ENCODE assay signal across 10 cellular contexts in the genomic region with DNA sequence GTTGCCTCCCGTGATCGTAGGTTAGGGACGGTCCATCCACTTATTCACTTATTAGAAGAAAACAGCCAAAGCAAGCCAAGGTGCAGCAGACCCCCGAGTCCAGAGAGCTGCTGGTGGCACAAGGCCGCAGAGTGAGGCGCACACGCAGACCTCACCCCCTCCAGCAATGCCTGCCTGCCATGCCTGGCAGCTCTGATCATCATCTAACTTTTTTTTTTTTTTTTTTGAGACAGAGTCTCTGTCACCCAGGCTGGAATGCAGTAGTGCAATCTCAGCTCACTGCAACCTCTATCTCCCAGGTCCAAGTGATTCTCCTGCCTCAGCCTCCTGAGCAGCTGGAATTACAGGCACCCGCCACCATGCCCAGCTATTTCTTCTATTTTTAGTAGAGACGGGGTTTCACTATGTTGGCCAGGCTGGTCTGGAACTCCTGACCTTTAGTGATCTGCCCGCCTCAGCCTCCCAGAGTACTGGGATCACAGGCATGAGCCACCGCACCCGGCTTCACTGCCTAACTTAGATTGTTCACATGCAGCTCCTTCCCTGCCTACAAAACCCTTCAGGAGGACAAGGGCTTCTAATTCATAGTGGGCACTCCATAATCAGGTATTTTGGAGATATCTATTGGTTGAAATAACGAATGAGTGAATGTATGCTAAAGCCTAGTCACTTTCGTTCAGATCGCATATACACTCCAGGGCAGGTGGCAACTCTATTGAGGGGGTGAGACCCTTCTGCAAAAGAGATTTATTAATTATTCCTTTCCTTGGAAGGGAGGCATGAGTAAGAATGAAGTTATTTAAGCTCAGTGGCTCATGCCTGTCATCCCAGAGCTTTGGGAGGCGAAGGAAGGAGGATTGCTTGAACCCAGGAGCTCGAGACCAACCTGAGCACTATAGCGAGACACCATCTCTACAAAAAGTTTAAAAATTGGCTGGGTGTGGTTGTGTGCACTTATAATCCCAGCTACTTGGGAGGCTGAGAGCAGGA. TPM values are rescaled to one million over a fixed set of nuclear protein-coding genes. Genes with fewer than 3 reads are reported as not detected.
DNase-seq lines count a peak whose midpoint lies in the region; ATAC-seq and TF ChIP-seq lines count a peak whose summit lies in the region.
"Had no signal": no experiment of that assay in that cellular context is flagged by ENCODE, and none has a peak within 500 bp of the region (broad histone marks: within the 10 kb centered on the region; RNA-seq: fewer than 3 reads in every experiment).

No MANE protein-coding gene starts in this region.

- no peaks in the 10 kb centered on the region for H4K20me1 ChIP-seq in GM23248 (ENCODE audit: insufficient read depth)

- H3K4me3 ChIP-seq in GM23248 (peak overlapping the region; percentile 31; the same call in 1 of the 2 replicates), iPS-20b (ENCODE audit: low read length) (no peak overlapping the region; the same call in 1 of the 2 replicates), stomach (no peak overlapping the region)

- H3K79me2 ChIP-seq in GM23248 (ENCODE audit: insufficient read depth), result peaks cover 22% of the 10 kb centered on the region
- H3K79me2 ChIP-seq: parathyroid adenoma had no signal

- TF ChIP-seq CTCF in stomach (IDR thresholded peaks at IDR 0.05), result no peak

- in situ Hi-C loops in GM23248 (cut with MboI), result no loop called here

- no peaks in the 10 kb centered on the region for H3K36me3 Mint-ChIP-seq in activated T-helper 17 cell treated with anti-CD3 and anti-CD28 coated beads, Interleukin-2, amount 50 U/mL, for 72 hours (ENCODE audit: low read depth)
- H3K36me3 Mint-ChIP-seq: activated naive CD8-positive, alpha-beta T cell had no signal

- H3K27ac ChIP-seq in GM23248 (peak overlapping the region; percentile 97), iPS-20b (ENCODE audit: low read length) (no peak overlapping the region), stomach (peak overlapping the region in 4 of 5 donors; percentile 55 to 83 (median 79))
- H3K27ac ChIP-seq: parathyroid adenoma had no signal

- TF ChIP-seq POLR2A in stomach (IDR thresholded peaks at IDR 0.05), result no peak

- intact Hi-C loops in stomach (cut with DNase I; ENCODE audit: low total_unique reads), result no loop called here

- ATAC-seq in activated T-helper 17 cell treated with anti-CD3 and anti-CD28 coated beads, Interleukin-2, amount 50 U/mL, for 72 hours (replicated peaks), result no peak

- 91 to 95% methylated on average over 18 of the region's 18 CpGs for WGBS in GM23248 (ENCODE audit: low coverage in 1 of 2, low lambda C conversion rate in 2 of 2, missing lambda C conversion rate in 2 of 2), 2 experiments
- 84 to 88% (median 87%) methylated on average over 18 of the region's 18 CpGs for WGBS in stomach, 5 donors

- no peak for DNase-seq in GM23248
- DNase-seq in stomach, result no peak
- no peak for DNase-seq in middle frontal gyrus (ENCODE audit: extremely low spot score, low spot score)
- no peak for DNase-seq in GM03348 (ENCODE audit: low spot score)
- no peak for DNase-seq in NCI-H82 (lab: John Stamatoyannopoulos, UW)
- DNase-seq in NCI-H128 (lab: John Stamatoyannopoulos, UW; ENCODE audit: unreplicated experiment), result no peak

- H3K27me3 ChIP-seq in GM23248 (replicated peaks; ENCODE audit: insufficient read depth) (no peaks in the 10 kb centered on the region), iPS-20b (ENCODE audit: insufficient read depth, low read length) (no peaks in the 10 kb centered on the region), stomach (peaks cover 0 to 15% (median 0%) of the 10 kb centered on the region in 3 donors)

- H3K27me3 Mint-ChIP-seq in activated T-helper 17 cell treated with anti-CD3 and anti-CD28 coated beads, Interleukin-2, amount 50 U/mL, for 72 hours, result peaks cover 21% of the 10 kb centered on the region

- H3K36me3 ChIP-seq in GM23248 (ENCODE audit: low read depth), result no peaks in the 10 kb centered on the region
- H3K36me3 ChIP-seq in iPS-20b (ENCODE audit: insufficient read depth, low read depth, low read length), result no peaks in the 10 kb centered on the region
- no peaks in the 10 kb centered on the region for H3K36me3 ChIP-seq in stomach

- H3K9me3 ChIP-seq in GM23248 (ENCODE audit: low read depth) (no peaks in the 10 kb centered on the region), iPS-20b (ENCODE audit: insufficient read depth, low read depth, low read length) (no peaks in the 10 kb centered on the region), stomach (no peaks in the 10 kb centered on the region)

- peak overlapping the region; percentile 19 for H3K4me3 Mint-ChIP-seq in activated T-helper 17 cell treated with anti-CD3 and anti-CD28 coated beads, Interleukin-2, amount 50 U/mL, for 72 hours
- H3K4me3 Mint-ChIP-seq: activated naive CD8-positive, alpha-beta T cell had no signal

- no peak overlapping the region for H3K27ac Mint-ChIP-seq in activated T-helper 17 cell treated with anti-CD3 and anti-CD28 coated beads, Interleukin-2, amount 50 U/mL, for 72 hours

- H3K4me1 Mint-ChIP-seq in activated T-helper 17 cell treated with anti-CD3 and anti-CD28 coated beads, Interleukin-2, amount 50 U/mL, for 72 hours, result no peaks in the 10 kb centered on the region

- H3F3A ChIP-seq in GM23248 (ENCODE audit: insufficient read depth), result peaks cover 35% of the 10 kb centered on the region

- no peaks in the 10 kb centered on the region for H3K9me2 ChIP-seq in GM23248 (ENCODE audit: insufficient read depth)

- peak overlapping the region; percentile 36; the same call in 1 of the 2 replicates for H2AFZ ChIP-seq in GM23248

- H3K9me3 Mint-ChIP-seq in activated T-helper 17 cell treated with anti-CD3 and anti-CD28 coated beads, Interleukin-2, amount 50 U/mL, for 72 hours, result no peaks in the 10 kb centered on the region

- peak overlapping the region; percentile 23 for H3K4me2 ChIP-seq in GM23248 (ENCODE audit: unreplicated experiment)

- H3K9ac ChIP-seq in GM23248 (peak overlapping the region; percentile 78), iPS-20b (ENCODE audit: low read depth, low read length) (peak overlapping the region; percentile 47; the same call in 1 of the 2 replicates)
- H3K9ac ChIP-seq: parathyroid adenoma had no signal

- H3K4me1 ChIP-seq in GM23248 (ENCODE audit: insufficient read depth) (peaks cover 34% of the 10 kb centered on the region), iPS-20b (ENCODE audit: insufficient read depth, low read length) (peaks cover 18% of the 10 kb centered on the region), stomach (peaks cover 13 to 29% (median 16%) of the 10 kb centered on the region in 4 donors)
- H3K4me1 ChIP-seq: parathyroid adenoma had no signal

- TF ChIP-seq EP300 in stomach (IDR thresholded peaks at IDR 0.05), result no peak

RNA-seq across cellular contexts. Expression of a gene that starts 15.9 kb away (rescaled TPM):
- 10.3 and 11.0 TPM in 2 replicates for total RNA-seq in GM23248 (2014; rRNA removed; shearing (Covaris generic))
- 8.8 and 9.2 TPM in 2 replicates for polyA plus RNA-seq in GM23248 (2016; fragmentation: Nextera tagmentation; extraction: Ambion mirVana)
- total RNA-seq in activated T-helper 17 cell treated with anti-CD3 and anti-CD28 coated beads, Interleukin-2, amount 50 U/mL, for 72 hours, result 10 to 100 TPM; 45.4 to 55.5 TPM
- total RNA-seq in stomach, result 10 to 100 TPM; 13.6 to 41.1 (median 24.6) TPM
- polyA plus RNA-seq in stomach, result 1 to 10 TPM; 7.5 to 9.8 (median 8.3) TPM

RNA-seq across cellular contexts. Expression of a gene that starts 25.8 kb away (rescaled TPM):
- total RNA-seq in GM23248 (2014; rRNA removed; shearing (Covaris generic)), result 1,900 and 2,000 TPM in 2 replicates
- polyA plus RNA-seq in GM23248 (2016; fragmentation: Nextera tagmentation; extraction: Ambion mirVana), result 1,537 and 1,563 TPM in 2 replicates
- total RNA-seq in activated T-helper 17 cell treated with anti-CD3 and anti-CD28 coated beads, Interleukin-2, amount 50 U/mL, for 72 hours, result 1 to 10 TPM in 1 of 2 donors, under 1 TPM in 1; 0.30 to 4.5 TPM
- 10 to 100 TPM in 2 of 5 donors, 1 to 10 TPM in 2, under 1 TPM in 1; 0.58 to 25.0 (median 8.4) TPM for total RNA-seq in stomach
- polyA plus RNA-seq in stomach, result 10 to 100 TPM in 1 of 3 donors, 1 to 10 TPM in 2; 3.2 to 13.6 (median 4.1) TPM

RNA-seq across cellular contexts. Expression of a gene that starts 53.1 kb away (rescaled TPM):
- total RNA-seq in GM23248 (2014; rRNA removed; shearing (Covaris generic)), result 198 and 236 TPM in 2 replicates
- polyA plus RNA-seq in GM23248 (2016; fragmentation: Nextera tagmentation; extraction: Ambion mirVana), result 37.4 and 38.2 TPM in 2 replicates
- total RNA-seq in activated T-helper 17 cell treated with anti-CD3 and anti-CD28 coated beads, Interleukin-2, amount 50 U/mL, for 72 hours, result 10 to 100 TPM; 27.4 to 59.8 TPM
- 10 to 100 TPM in 3 of 5 donors, 1 to 10 TPM in 1, not detected in 1; 2.7 to 54.9 (median 17.6) TPM for total RNA-seq in stomach
- polyA plus RNA-seq in stomach, result 10 to 100 TPM; 34.7 to 71.2 (median 62.3) TPM

Comparison
In these comparisons a context has a peak if more than half of its experiments do, and no peak if none do; other contexts are left out.
1. RNA of a gene that starts 25.8 kb away (total RNA-seq): 1,900 to 2,000 TPM in GM23248; 0.58 to 25.0 TPM in stomach and 0.30 to 4.5 TPM in activated T-helper 17 cell treated with anti-CD3 and anti-CD28 coated beads, Interleukin-2, amount 50 U/mL, for 72 hours; every median in the first group is over 10 times any median in the second.